ENCODE assay signal across 10 cellular contexts in the genomic region with DNA sequence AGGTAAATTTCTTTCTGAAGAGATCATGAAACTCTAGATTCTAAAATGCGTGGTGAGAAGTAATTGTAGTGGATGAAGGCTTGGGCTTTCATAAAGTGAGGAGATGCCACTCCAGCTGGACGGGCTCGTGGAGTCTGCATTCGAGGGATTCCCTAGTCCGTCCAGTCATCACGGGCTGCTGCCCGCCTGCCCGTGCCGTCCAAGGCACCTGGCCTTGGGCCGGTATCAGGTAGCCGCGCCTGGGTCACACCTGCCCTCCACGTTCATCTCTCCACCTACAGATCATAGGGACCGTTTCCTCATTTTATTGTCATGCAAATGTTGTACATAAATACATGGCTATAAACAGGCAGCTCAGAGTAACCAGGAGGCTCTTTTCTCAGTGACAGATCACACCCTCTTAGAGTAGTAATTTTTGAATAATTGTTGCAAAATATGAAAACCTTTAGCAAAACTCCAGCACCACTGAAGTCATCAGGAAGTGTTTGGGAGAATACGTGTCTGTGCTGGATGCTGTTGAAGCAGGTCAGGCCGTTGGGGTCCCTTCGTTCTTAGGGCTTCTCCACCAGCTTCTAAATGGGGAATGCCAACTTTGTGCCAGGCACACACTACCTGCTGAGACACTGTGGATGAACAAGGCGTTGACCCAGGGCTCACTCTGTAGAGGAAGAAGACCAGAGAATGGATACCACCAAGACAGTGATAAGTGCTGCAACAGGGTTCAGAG.
DNase-seq lines count a peak whose midpoint lies in the region; ATAC-seq and TF ChIP-seq lines count a peak whose summit lies in the region.
"Had no signal": no experiment of that assay in that cellular context is flagged by ENCODE, and none has a peak within 500 bp of the region (broad histone marks: within the 10 kb centered on the region; RNA-seq: fewer than 3 reads in every experiment).

No MANE protein-coding gene starts in this region.

- H3K9me3 Mint-ChIP-seq in activated naive CD4-positive, alpha-beta T cell treated with anti-CD3 and anti-CD28 coated beads for 36 hours, result no peaks in the 10 kb centered on the region

- H3K36me3 ChIP-seq in suprapubic skin, result no peaks in the 10 kb centered on the region
- H3K36me3 ChIP-seq: ovary had no signal

- H3K27me3 ChIP-seq in dorsolateral prefrontal cortex, result no peaks in the 10 kb centered on the region
- H3K27me3 ChIP-seq in suprapubic skin, result no peaks in the 10 kb centered on the region
- H3K27me3 ChIP-seq: ovary had no signal

- DNase-seq in activated naive CD4-positive, alpha-beta T cell treated with anti-CD3 and anti-CD28 coated beads for 36 hours, result no peak
- no peak for DNase-seq in activated naive CD4-positive, alpha-beta T cell treated with Interleukin-2 at 50 U/mL for 16 hours
- peak; percentile 56 for DNase-seq in NAMALWA (ENCODE audit: low spot score)
- DNase-seq in dorsolateral prefrontal cortex, result no peak
- DNase-seq in suprapubic skin (ENCODE audit: low spot score in 2 of 2), result no peak
- no peak for DNase-seq in NCI-H345 treated with DMSO at 0.1 percent for 48 hours (lab: John Stamatoyannopoulos, UW; ENCODE audit: unreplicated experiment)
- DNase-seq: activated CD4-positive, alpha-beta T cell treated with anti-CD3 and anti-CD28 coated beads for 48 hours; ovary had no signal

- no peaks in the 10 kb centered on the region for H3K27me3 Mint-ChIP-seq in activated naive CD4-positive, alpha-beta T cell treated with anti-CD3 and anti-CD28 coated beads for 36 hours (ENCODE audit: low read depth)

- H3K4me1 Mint-ChIP-seq in activated naive CD4-positive, alpha-beta T cell treated with anti-CD3 and anti-CD28 coated beads for 36 hours (ENCODE audit: low read depth), result peaks cover 81% of the 10 kb centered on the region

- no peaks in the 10 kb centered on the region for H3K9me3 ChIP-seq in suprapubic skin
- H3K9me3 ChIP-seq: ovary had no signal

- intact Hi-C loops in activated naive CD4-positive, alpha-beta T cell treated with anti-CD3 and anti-CD28 coated beads for 36 hours (cut with micrococcal nuclease), result loop anchor here (2.0 to 10.0 kb wide), 3 partner anchors 113 to 729 kb away; a partner anchor contains a TSS
- intact Hi-C loops in dorsolateral prefrontal cortex (cut with DNase I), result loop anchor here in 1 of 2 donors (10.0 kb wide), 2 partner anchors 159 to 249 kb away; no protein-coding TSS in a partner anchor

- TF ChIP-seq EP300 in suprapubic skin (IDR thresholded peaks at IDR 0.05), result no peak

- H3K4me3 Mint-ChIP-seq in activated naive CD4-positive, alpha-beta T cell treated with anti-CD3 and anti-CD28 coated beads for 36 hours, result peak overlapping the region; percentile 8

- ATAC-seq in HG03520 (IDR thresholded peaks at IDR 0.05; ENCODE audit: unreplicated experiment) (no peak), HG03095 (IDR thresholded peaks at IDR 0.05; ENCODE audit: unreplicated experiment) (no peak)

- H3K27ac Mint-ChIP-seq in activated naive CD4-positive, alpha-beta T cell treated with anti-CD3 and anti-CD28 coated beads for 36 hours, result no peak overlapping the region

- no peaks in the 10 kb centered on the region for H3K36me3 Mint-ChIP-seq in activated naive CD4-positive, alpha-beta T cell treated with anti-CD3 and anti-CD28 coated beads for 36 hours (ENCODE audit: low read depth)

- H3K4me1 ChIP-seq in suprapubic skin, result peaks cover 42% of the 10 kb centered on the region

- CTCF ChIA-PET in activated naive CD4-positive, alpha-beta T cell treated with anti-CD3 and anti-CD28 coated beads for 36 hours (lab: Charles Lee), result interaction anchor here (0.9 to 3.0 kb wide), 7 partner anchors 46 to 398 kb away, joined by 3 to 16 read pairs (median 4); no protein-coding TSS in a partner anchor

- 90% methylated on average over 18 of the region's 18 CpGs for WGBS in suprapubic skin

- H3K27ac ChIP-seq in dorsolateral prefrontal cortex (peak overlapping the region in 58 of 59 donors; percentile 6 to 99 (median 96)), suprapubic skin (peak overlapping the region; percentile 70)
- H3K27ac ChIP-seq: ovary had no signal

- TF ChIP-seq CTCF in dorsolateral prefrontal cortex (IDR thresholded peaks at IDR 0.05 in 54 of 56, conservative IDR thresholded peaks at IDR 0.05 in 2 of 56; ENCODE audit: low read depth in 1 of 56, partially characterized antibody in 56 of 56) (no peak), suprapubic skin (IDR thresholded peaks at IDR 0.05) (no peak)

- H3K4me3 ChIP-seq in dorsolateral prefrontal cortex, result peak overlapping the region; percentile 21 to 78 (median 63)
- H3K4me3 ChIP-seq in suprapubic skin, result no peak overlapping the region
- H3K4me3 ChIP-seq: ovary had no signal

- no peak for TF ChIP-seq POLR2A in suprapubic skin (IDR thresholded peaks at IDR 0.05)
